28 cellular contexts compared by ENCODE assay signal in genomic region chr5:57768771-57769170, GRCh38.
"Had no signal": no experiment of that assay in that cellular context is flagged by ENCODE, and none has a peak within 500 bp of the region (broad histone marks: within the 10 kb centered on the region; RNA-seq: fewer than 3 reads in every experiment).

No MANE protein-coding gene starts in this region.

- H3K9me3 ChIP-seq: esophagus squamous epithelium, prostate gland, right atrium auricular region, thyroid gland, vagina had no signal

- DNase-seq: cerebellar nuclear complex; cortex of kidney; effector memory CD8-positive, alpha-beta T cell; erythroblast; esophagus squamous epithelium; foreskin melanocyte; glutamatergic neuron; hypothalamus; immature natural killer cell; islet precursor cell; kidney glomerular epithelial cell; left colon; naive thymus-derived CD4-positive, alpha-beta T cell; small intestine; stimulated activated CD4-positive, alpha-beta T cell treated with anti-CD3 and anti-CD28 coated beads, Interleukin-12 subunit alpha, Interleukin-12 subunit beta, amount 100 ng/mL, for 4 hours; stimulated activated CD4-positive, alpha-beta T cell treated with anti-CD3 and anti-CD28 coated beads, Interleukin-1b, Interleukin-23, amount 100 ng/mL, for 48 hours; stimulated activated CD4-positive, alpha-beta T cell treated with anti-CD3 and anti-CD28 coated beads, Interleukin-4, amount 100 ng/mL, for 1 hour; stimulated activated CD8-positive, alpha-beta memory T cell treated with anti-CD3 and anti-CD28 coated beads, Interleukin-4, amount 100 ng/mL, for 48 hours; stimulated activated naive CD4-positive, alpha-beta T cell; stimulated activated naive CD8-positive, alpha-beta T cell treated with anti-CD3 and anti-CD28 coated beads, Interleukin-15, amount 100 ng/mL, for 72 hours; thyroid gland; trophoblast cell had no signal

- FAIRE-seq: endometrium, small intestine had no signal

- ATAC-seq: effector memory CD8-positive, alpha-beta T cell; left colon; naive thymus-derived CD4-positive, alpha-beta T cell; stimulated activated naive CD8-positive, alpha-beta T cell treated with anti-CD3 and anti-CD28 coated beads, Interleukin-15, amount 100 ng/mL, for 72 hours had no signal

- H3K4me1 ChIP-seq: esophagus squamous epithelium, neural progenitor cell, prostate gland, right atrium auricular region, thyroid gland, vagina had no signal

- H3K36me3 ChIP-seq: esophagus squamous epithelium, neural progenitor cell, prostate gland, right atrium auricular region, thyroid gland, vagina had no signal

- H3K4me2 ChIP-seq: neural progenitor cell had no signal

- H3K4me3 ChIP-seq: esophagus squamous epithelium, lung, neural progenitor cell, prostate gland, right atrium auricular region, thyroid gland, vagina had no signal

- H3K9ac ChIP-seq: neural progenitor cell had no signal

- H3K27ac ChIP-seq: esophagus squamous epithelium, neural progenitor cell, prostate gland, right atrium auricular region, thyroid gland, vagina had no signal

- H3K27me3 ChIP-seq: esophagus squamous epithelium, neural progenitor cell, right atrium auricular region, thyroid gland, vagina had no signal

- H2AFZ ChIP-seq: neural progenitor cell had no signal
